In genomic region chr7:35646289-35647033, GRCh38 we compare ENCODE assay signal across 13 cellular contexts. TPM values are rescaled to one million over a fixed set of nuclear protein-coding genes. Genes with fewer than 3 reads are reported as not detected.
A peak's percentile ranks its signal among the peaks of the same experiment; 100 is the strongest.
DNase-seq lines count a peak whose midpoint lies in the region; ATAC-seq and TF ChIP-seq lines count a peak whose summit lies in the region.
"Had no signal": no experiment of that assay in that cellular context is flagged by ENCODE, and none has a peak within 500 bp of the region (broad histone marks: within the 10 kb centered on the region; RNA-seq: fewer than 3 reads in every experiment).

No MANE protein-coding gene starts in this region.

- H3K4me3 ChIP-seq in iPS-20b (ENCODE audit: low read length): peak overlapping the region; percentile 11; the same call in 1 of the 2 replicates
- no peak overlapping the region for H3K4me3 ChIP-seq in breast epithelium
- H3K4me3 ChIP-seq: prostate gland had no signal

- H3K27me3 ChIP-seq in iPS-20b (ENCODE audit: insufficient read depth, low read length): no peaks in the 10 kb centered on the region
- H3K27me3 ChIP-seq in breast epithelium: no peaks in the 10 kb centered on the region
- H3K27me3 ChIP-seq: gastroesophageal sphincter had no signal

- TF ChIP-seq POLR2A in breast epithelium (IDR thresholded peaks at IDR 0.05): no peak

- H3K4me1 ChIP-seq in iPS-20b (ENCODE audit: insufficient read depth, low read length) (peaks cover 22% of the 10 kb centered on the region; the same call in 1 of the 2 replicates), breast epithelium (peaks cover 0 to 6% of the 10 kb centered on the region in 2 donors)
- H3K4me1 ChIP-seq: prostate gland had no signal

- no peaks in the 10 kb centered on the region; the same call in 1 of the 2 replicates for H3K36me3 Mint-ChIP-seq in WTC11

- intact Hi-C loops in breast epithelium (cut with DNase I; ENCODE audit: low total_unique reads): no loop called here

- H3K27ac ChIP-seq in iPS-20b (ENCODE audit: low read length) (no peak overlapping the region), breast epithelium (no peak overlapping the region)
- H3K27ac ChIP-seq: prostate gland had no signal

- ATAC-seq in WTC11 (no peak), HG03354 (IDR thresholded peaks at IDR 0.05; ENCODE audit: poor library complexity, severe bottlenecking, unreplicated experiment) (no peak)
- ATAC-seq: gastroesophageal sphincter had no signal

- H3K9ac ChIP-seq in iPS-20b (ENCODE audit: low read depth, low read length): no peak overlapping the region; the same call in 1 of the 2 replicates

- POLR2A ChIA-PET in WTC11 (lab: Charles Lee): no interaction called here

- H3K4me1 Mint-ChIP-seq in WTC11: peaks cover 43% of the 10 kb centered on the region

- no peaks in the 10 kb centered on the region for H3K27me3 Mint-ChIP-seq in WTC11 (ENCODE audit: low read depth)

- 0 out of 2 replicates have a peak overlapping the region, but pooled peaks have one; percentile 16 for H3K4me3 Mint-ChIP-seq in WTC11

- no peaks in the 10 kb centered on the region for H3K9me3 ChIP-seq in iPS-20b (ENCODE audit: insufficient read depth, low read depth, low read length)
- no peaks in the 10 kb centered on the region for H3K9me3 ChIP-seq in breast epithelium
- H3K9me3 ChIP-seq: gastroesophageal sphincter, prostate gland had no signal

- peak; percentile 48 for DNase-seq in DMS 273 (lab: John Stamatoyannopoulos, UW; ENCODE audit: unreplicated experiment)
- no peak for DNase-seq in DMS 273 treated with DMSO at 0.1 percent for 48 hours (lab: John Stamatoyannopoulos, UW)
- DNase-seq in WTC11 (ENCODE audit: low spot score): no peak
- DNase-seq in smooth muscle cell of the brain vasculature (ENCODE audit: low read depth, low spot score): peak; percentile 13
- DNase-seq in breast epithelium (ENCODE audit: low spot score in 2 of 2): no peak
- no peak for DNase-seq in NCI-H2227 (lab: John Stamatoyannopoulos, UW; ENCODE audit: unreplicated experiment)
- DNase-seq: 8988T; activated naive CD4-positive, alpha-beta T cell; NCI-H187 had no signal

- H3K27ac Mint-ChIP-seq in WTC11: peak overlapping the region; percentile 24

- CTCF ChIA-PET in WTC11 (lab: Charles Lee): interaction anchor here (1.0 to 1.5 kb wide), 4 partner anchors 9 to 79 kb away, joined by 3 to 6 read pairs (median 4); no protein-coding TSS in a partner anchor

- H3K9me3 Mint-ChIP-seq in WTC11: no peaks in the 10 kb centered on the region

- TF ChIP-seq CTCF in WTC11 (IDR thresholded peaks at IDR 0.05) (no peak), breast epithelium (IDR thresholded peaks at IDR 0.05) (no peak)

- H3K36me3 ChIP-seq in iPS-20b (ENCODE audit: insufficient read depth, low read depth, low read length) (no peaks in the 10 kb centered on the region), breast epithelium (no peaks in the 10 kb centered on the region)
- H3K36me3 ChIP-seq: prostate gland had no signal

TF ChIP-seq in WTC11, 78 proteins besides CTCF, POLR2A, EP300 and RAD21:
- TF ChIP-seq, protein P1, sequence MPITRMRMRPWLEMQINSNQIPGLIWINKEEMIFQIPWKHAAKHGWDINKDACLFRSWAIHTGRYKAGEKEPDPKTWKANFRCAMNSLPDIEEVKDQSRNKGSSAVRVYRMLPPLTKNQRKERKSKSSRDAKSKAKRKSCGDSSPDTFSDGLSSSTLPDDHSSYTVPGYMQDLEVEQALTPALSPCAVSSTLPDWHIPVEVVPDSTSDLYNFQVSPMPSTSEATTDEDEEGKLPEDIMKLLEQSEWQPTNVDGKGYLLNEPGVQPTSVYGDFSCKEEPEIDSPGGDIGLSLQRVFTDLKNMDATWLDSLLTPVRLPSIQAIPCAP (CRISPR knock-in tag; IDR thresholded peaks at IDR 0.05): no peak
- TF ChIP-seq PRRX2 (CRISPR knock-in tag; IDR thresholded peaks at IDR 0.05) (no peak), SMAD4 (CRISPR knock-in tag; IDR thresholded peaks at IDR 0.05) (no peak), NR2C2 (CRISPR knock-in tag; IDR thresholded peaks at IDR 0.05) (no peak), TEAD1 (CRISPR knock-in tag; IDR thresholded peaks at IDR 0.05) (no peak), CBFB (CRISPR knock-in tag; IDR thresholded peaks at IDR 0.05; ENCODE audit: low read depth) (no peak), ZNF121 (CRISPR knock-in tag; IDR thresholded peaks at IDR 0.05) (no peak), CREM (CRISPR knock-in tag; IDR thresholded peaks at IDR 0.05) (no peak), TEAD4 (CRISPR knock-in tag; IDR thresholded peaks at IDR 0.05) (no peak), NR3C1 (CRISPR knock-in tag; conservative IDR thresholded peaks at IDR 0.05; ENCODE audit: low read depth) (no peak), CREB1 (CRISPR knock-in tag; IDR thresholded peaks at IDR 0.05) (no peak), STAT6 (CRISPR knock-in tag; conservative IDR thresholded peaks at IDR 0.05; ENCODE audit: low read depth) (no peak), ZBTB43 (CRISPR knock-in tag; IDR thresholded peaks at IDR 0.05) (no peak), FOXK1 (CRISPR knock-in tag; IDR thresholded peaks at IDR 0.05) (no peak)
- TF ChIP-seq, protein P2, sequence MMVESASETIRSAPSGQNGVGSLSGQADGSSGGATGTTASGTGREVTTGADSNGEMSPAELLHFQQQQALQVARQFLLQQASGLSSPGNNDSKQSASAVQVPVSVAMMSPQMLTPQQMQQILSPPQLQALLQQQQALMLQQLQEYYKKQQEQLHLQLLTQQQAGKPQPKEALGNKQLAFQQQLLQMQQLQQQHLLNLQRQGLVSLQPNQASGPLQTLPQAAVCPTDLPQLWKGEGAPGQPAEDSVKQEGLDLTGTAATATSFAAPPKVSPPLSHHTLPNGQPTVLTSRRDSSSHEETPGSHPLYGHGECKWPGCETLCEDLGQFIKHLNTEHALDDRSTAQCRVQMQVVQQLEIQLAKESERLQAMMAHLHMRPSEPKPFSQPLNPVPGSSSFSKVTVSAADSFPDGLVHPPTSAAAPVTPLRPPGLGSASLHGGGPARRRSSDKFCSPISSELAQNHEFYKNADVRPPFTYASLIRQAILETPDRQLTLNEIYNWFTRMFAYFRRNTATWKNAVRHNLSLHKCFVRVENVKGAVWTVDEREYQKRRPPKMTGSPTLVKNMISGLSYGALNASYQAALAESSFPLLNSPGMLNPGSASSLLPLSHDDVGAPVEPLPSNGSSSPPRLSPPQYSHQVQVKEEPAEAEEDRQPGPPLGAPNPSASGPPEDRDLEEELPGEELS (CRISPR knock-in tag; IDR thresholded peaks at IDR 0.05): no peak

RNA-seq across cellular contexts. Expression of gene HERPUD2, which starts 48.5 kb away (rescaled TPM):
- total RNA-seq in WTC11 (2021): 15.5 to 18.5 TPM (median 16.2 TPM) in 3 replicates
- 10 to 100 TPM; 31.1 to 39.7 (median 35.4) TPM for total RNA-seq in breast epithelium

Comparison
In these comparisons a context has a peak if more than half of its experiments do, and no peak if none do; other contexts are left out.
1. DNase-seq: peak in DMS 273 (single experiment) and smooth muscle cell of the brain vasculature (single experiment); none in DMS 273 treated with DMSO at 0.1 percent for 48 hours (single experiment), WTC11 (single experiment), breast epithelium (0 of 2) and NCI-H2227 (single experiment).